Comparison of ENCODE assay signal across 26 cellular contexts in the genomic region with DNA sequence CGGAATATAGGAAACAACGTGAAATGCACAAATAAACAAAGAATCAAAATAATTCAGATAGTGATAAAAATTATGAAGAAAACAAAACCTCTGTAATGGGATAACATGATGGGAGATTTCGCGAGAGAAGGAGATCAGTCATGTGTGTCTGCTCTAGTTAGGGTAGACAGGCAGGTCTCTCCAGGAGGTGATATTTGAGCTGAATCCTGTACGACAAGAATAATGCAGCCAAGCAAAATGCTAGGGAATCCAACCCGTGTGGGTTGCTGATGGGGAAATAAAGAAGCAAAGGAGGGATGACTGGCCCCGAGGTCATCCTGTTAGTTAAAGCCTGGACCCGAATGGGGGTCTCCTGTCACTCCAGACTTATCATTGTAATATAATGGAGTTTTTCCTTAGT. TPM values are rescaled to one million over a fixed set of nuclear protein-coding genes. Genes with fewer than 3 reads are reported as not detected.
DNase-seq lines count a peak whose midpoint lies in the region; ATAC-seq and TF ChIP-seq lines count a peak whose summit lies in the region.
"Had no signal": no experiment of that assay in that cellular context is flagged by ENCODE, and none has a peak within 500 bp of the region (broad histone marks: within the 10 kb centered on the region; RNA-seq: fewer than 3 reads in every experiment).

No MANE protein-coding gene starts in this region.

- no peaks in the 10 kb centered on the region for H3K9me3 Mint-ChIP-seq in activated T-cell treated with anti-CD3 and anti-CD28 coated beads, Interleukin-2, amount 50 U/mL, for 24 hours
- H3K9me3 Mint-ChIP-seq in activated T-cell treated with anti-CD3 and anti-CD28 coated beads, Interleukin-2, amount 50 U/mL, for 72 hours: no peaks in the 10 kb centered on the region
- H3K9me3 Mint-ChIP-seq: HFFc6; T-helper 2 cell treated with Interferon-gamma antibody and Interleukin-4, amounts not matched to agents 5 μg/mL and 100 μg/mL, for 36 hours had no signal

- TF ChIP-seq CTCF in RWPE2 (IDR thresholded peaks at IDR 0.05; ENCODE audit: poor library complexity, severe bottlenecking) (no peak), tibial artery (IDR thresholded peaks at IDR 0.05) (no peak)

- peak overlapping the region; percentile 59 for H3K27ac Mint-ChIP-seq in activated T-cell treated with anti-CD3 and anti-CD28 coated beads, Interleukin-2, amount 50 U/mL, for 24 hours
- H3K27ac Mint-ChIP-seq in activated T-cell treated with anti-CD3 and anti-CD28 coated beads, Interleukin-2, amount 50 U/mL, for 72 hours: no peak overlapping the region
- H3K27ac Mint-ChIP-seq: T-helper 2 cell treated with Interferon-gamma antibody and Interleukin-4, amounts not matched to agents 5 μg/mL and 100 μg/mL, for 36 hours had no signal

- no peak overlapping the region for H2BK15ac ChIP-seq in mesenchymal stem cell (ENCODE audit: low read depth, poor library complexity, severe bottlenecking)

- peaks cover 2% of the 10 kb centered on the region for H3K79me1 ChIP-seq in mesenchymal stem cell (replicated peaks; ENCODE audit: low read length, poor library complexity, severe bottlenecking)

- no peak for ATAC-seq in activated T-cell treated with anti-CD3 and anti-CD28 coated beads, Interleukin-2, amount 50 U/mL, for 72 hours (replicated peaks in 1 of 2)
- no peak for ATAC-seq in RWPE2 (ENCODE audit: low read depth)
- no peak for ATAC-seq in GM19035 (IDR thresholded peaks at IDR 0.05; ENCODE audit: unreplicated experiment)
- ATAC-seq: esophagus mucosa; heart left ventricle; HepG2; Right ventricle myocardium inferior; stimulated activated naive CD8-positive, alpha-beta T cell treated with anti-CD3 and anti-CD28 coated beads, Interleukin-15, Interleukin-2, amounts not matched to agents 100 U/mL and 50 U/mL, for 24 hours had no signal

- H3K4me3 Mint-ChIP-seq in activated T-cell treated with anti-CD3 and anti-CD28 coated beads, Interleukin-2, amount 50 U/mL, for 24 hours: no peak overlapping the region
- H3K4me3 Mint-ChIP-seq in activated T-cell treated with anti-CD3 and anti-CD28 coated beads, Interleukin-2, amount 50 U/mL, for 72 hours: no peak overlapping the region
- H3K4me3 Mint-ChIP-seq: HFFc6; T-helper 2 cell treated with Interferon-gamma antibody and Interleukin-4, amounts not matched to agents 5 μg/mL and 100 μg/mL, for 36 hours had no signal

- intact Hi-C loops in tibial artery (cut with DNase I; ENCODE audit: low total_unique reads): no loop called here

- H3K4me1 ChIP-seq in RWPE2 (ENCODE audit: insufficient read depth, poor library complexity, severe bottlenecking) (peaks cover 43% of the 10 kb centered on the region), mesenchymal stem cell (ENCODE audit: control insufficient read depth, insufficient read depth, low read depth, low read length) (peaks cover 16% of the 10 kb centered on the region), tibial artery (peaks cover 0 to 88% (median 55%) of the 10 kb centered on the region in 4 donors)

- H3K4me3 ChIP-seq in RWPE2 (ENCODE audit: severe bottlenecking): no peak overlapping the region
- no peak overlapping the region for H3K4me3 ChIP-seq in mesenchymal stem cell (ENCODE audit: insufficient read depth in 1 of 2, low read depth in 1 of 2, low read length in 2 of 2)
- H3K4me3 ChIP-seq in tibial artery: no peak overlapping the region
- H3K4me3 ChIP-seq: coronary artery, heart left ventricle, thoracic aorta had no signal

- H3K4me1 Mint-ChIP-seq in activated T-cell treated with anti-CD3 and anti-CD28 coated beads, Interleukin-2, amount 50 U/mL, for 24 hours (ENCODE audit: low read depth): peaks cover 88% of the 10 kb centered on the region
- peaks cover 87% of the 10 kb centered on the region for H3K4me1 Mint-ChIP-seq in activated T-cell treated with anti-CD3 and anti-CD28 coated beads, Interleukin-2, amount 50 U/mL, for 72 hours (ENCODE audit: low read depth)

- H3K18ac ChIP-seq in mesenchymal stem cell (ENCODE audit: low read depth in 1 of 2, low read length in 2 of 2): no peak overlapping the region

- H3K27ac ChIP-seq in RWPE2 (ENCODE audit: poor library complexity, severe bottlenecking) (peak overlapping the region; percentile 78), mesenchymal stem cell (ENCODE audit: low read length, poor library complexity, severe bottlenecking) (peak overlapping the region; percentile 62), tibial artery (peak overlapping the region; percentile 14 to 70)
- H3K27ac ChIP-seq: 22Rv1, C4-2B, heart left ventricle, VCaP had no signal

- no peak overlapping the region for H3K4ac ChIP-seq in mesenchymal stem cell (ENCODE audit: low read depth in 1 of 2, low read length in 2 of 2)

- H3K27me3 Mint-ChIP-seq in activated T-cell treated with anti-CD3 and anti-CD28 coated beads, Interleukin-2, amount 50 U/mL, for 24 hours: no peaks in the 10 kb centered on the region
- no peaks in the 10 kb centered on the region for H3K27me3 Mint-ChIP-seq in activated T-cell treated with anti-CD3 and anti-CD28 coated beads, Interleukin-2, amount 50 U/mL, for 72 hours (ENCODE audit: low read depth)

- H4K91ac ChIP-seq in mesenchymal stem cell (ENCODE audit: low read length): peak overlapping the region; percentile 20

- no peak overlapping the region for H2BK5ac ChIP-seq in mesenchymal stem cell (ENCODE audit: low read depth, low read length, poor library complexity, severe bottlenecking)

- DNase-seq in activated T-cell treated with anti-CD3 and anti-CD28 coated beads, Interleukin-2, amount 50 U/mL, for 24 hours: no peak
- DNase-seq in activated T-cell treated with anti-CD3 and anti-CD28 coated beads, Interleukin-2, amount 50 U/mL, for 72 hours: no peak
- DNase-seq in RWPE2 (ENCODE audit: low spot score) (no peak), mesenchymal stem cell (no peak), tibial artery (no peak), medulla oblongata (ENCODE audit: extremely low spot score) (no peak), MV-4-11 (lab: John Stamatoyannopoulos, UW) (no peak)
- DNase-seq: activated CD4-positive, alpha-beta T cell treated with anti-CD3 and anti-CD28 coated beads for 4 hours; EL; foreskin fibroblast; heart left ventricle; HFFc6; kidney glomerular epithelial cell; NCI-H1092; NCI-H1930; stimulated activated naive CD8-positive, alpha-beta T cell treated with anti-CD3 and anti-CD28 coated beads, Interleukin-15, Interleukin-2, amounts not matched to agents 100 U/mL and 50 U/mL, for 24 hours had no signal

- H3K14ac ChIP-seq in mesenchymal stem cell (ENCODE audit: low read length in 2 of 2): no peak overlapping the region

- no peak overlapping the region for H3K9ac ChIP-seq in mesenchymal stem cell (ENCODE audit: low read length)

- peak overlapping the region; percentile 83 for H2AK5ac ChIP-seq in mesenchymal stem cell (ENCODE audit: low read length, severe bottlenecking)

- H2BK12ac ChIP-seq in mesenchymal stem cell (ENCODE audit: low read length in 2 of 2): no peak overlapping the region

- H3K36me3 ChIP-seq in RWPE2 (ENCODE audit: low read depth) (no peaks in the 10 kb centered on the region), mesenchymal stem cell (ENCODE audit: control insufficient read depth in 1 of 2, insufficient read depth in 2 of 2, low read depth in 1 of 2, low read length in 2 of 2) (peaks cover 0 to 14% of the 10 kb centered on the region in 2 experiments), tibial artery (no peaks in the 10 kb centered on the region)
- H3K36me3 ChIP-seq: heart left ventricle, thoracic aorta had no signal

- H3K4me2 ChIP-seq in mesenchymal stem cell (ENCODE audit: low read length, poor library complexity, severe bottlenecking): no peak overlapping the region

- H3K36me3 Mint-ChIP-seq in activated T-cell treated with anti-CD3 and anti-CD28 coated beads, Interleukin-2, amount 50 U/mL, for 24 hours (ENCODE audit: low read depth): peaks cover 79% of the 10 kb centered on the region
- peaks cover 5 to 17% of the 10 kb centered on the region in 2 donors for H3K36me3 Mint-ChIP-seq in activated T-cell treated with anti-CD3 and anti-CD28 coated beads, Interleukin-2, amount 50 U/mL, for 72 hours (ENCODE audit: insufficient read depth in 2 of 2)

- H2BK120ac ChIP-seq in mesenchymal stem cell (ENCODE audit: low read depth, low read length): peak overlapping the region; percentile 67

- 95% methylated on average over 5 of the region's 8 CpGs for WGBS in mesenchymal stem cell

- H3K9me3 ChIP-seq in RWPE2 (ENCODE audit: severe bottlenecking) (no peaks in the 10 kb centered on the region), mesenchymal stem cell (ENCODE audit: control insufficient read depth, low read length) (no peaks in the 10 kb centered on the region), tibial artery (no peaks in the 10 kb centered on the region)
- H3K9me3 ChIP-seq: heart left ventricle, thoracic aorta had no signal

- no peak overlapping the region for H4K8ac ChIP-seq in mesenchymal stem cell (ENCODE audit: low read length)

- H3K27me3 ChIP-seq in RWPE2 (ENCODE audit: insufficient read depth, poor library complexity, severe bottlenecking): no peaks in the 10 kb centered on the region
- no peaks in the 10 kb centered on the region for H3K27me3 ChIP-seq in mesenchymal stem cell (ENCODE audit: control insufficient read depth in 1 of 2, insufficient read depth in 1 of 2, low read length in 2 of 2)
- no peaks in the 10 kb centered on the region for H3K27me3 ChIP-seq in tibial artery
- H3K27me3 ChIP-seq: heart left ventricle had no signal

- no peak overlapping the region for H3K23ac ChIP-seq in mesenchymal stem cell (ENCODE audit: low read length in 2 of 2)

- H2AFZ ChIP-seq in mesenchymal stem cell (ENCODE audit: low read depth, low read length): no peak overlapping the region

RNA-seq across cellular contexts. Expression of a gene that starts 16.0 kb away (rescaled TPM):
- total RNA-seq in activated T-cell treated with anti-CD3 and anti-CD28 coated beads, Interleukin-2, amount 50 U/mL, for 72 hours: 10 to 100 TPM; 30.5 to 34.6 TPM
- 33.4 TPM for polyA plus RNA-seq in mesenchymal stem cell (2013, experiment 1 of 2)
- 31.6 TPM for polyA plus RNA-seq in mesenchymal stem cell (2013, experiment 2 of 2)
